Comparison of ENCODE assay signal across 19 cellular contexts in genomic region chr1:9397984-9398526, GRCh38.
DNase-seq lines count a peak whose midpoint lies in the region; ATAC-seq and TF ChIP-seq lines count a peak whose summit lies in the region.
"Had no signal": no experiment of that assay in that cellular context is flagged by ENCODE, and none has a peak within 500 bp of the region (broad histone marks: within the 10 kb centered on the region; RNA-seq: fewer than 3 reads in every experiment).

No MANE protein-coding gene starts in this region.

- no peak overlapping the region for H3K4me3 ChIP-seq in cardiac fibroblast (replicated peaks in 1 of 2; ENCODE audit: low read depth in 2 of 2, low read length in 2 of 2)
- H3K4me3 ChIP-seq: neural progenitor cell, right lobe of liver had no signal

- no peak for ATAC-seq in GM18873 (IDR thresholded peaks at IDR 0.05; ENCODE audit: low FRiP score, unreplicated experiment)
- ATAC-seq: T-cell, WTC11 had no signal

- H3K27ac ChIP-seq in temporal lobe (ENCODE audit: low read depth, low read length) = peak overlapping the region; percentile 5
- H3K27ac ChIP-seq: neural progenitor cell, right lobe of liver had no signal

- DNase-seq in HT1080 (ENCODE audit: low read depth) (peak; percentile 17), cardiac fibroblast (ENCODE audit: low read depth in 2 of 2) (peak; percentile 25 to 66), islet precursor cell (peak; percentile 94), GM19238 (ENCODE audit: insufficient read length, low spot score) (no peak), ureter (ENCODE audit: low spot score) (no peak), GM13976 (ENCODE audit: low spot score) (no peak)
- DNase-seq: AML-193; erythroblast; Karpas-422; mammary epithelial cell; NCI-H1694 treated with DMSO at 0.1 percent for 48 hours; NCI-H524; right lobe of liver; stimulated activated naive CD4-positive, alpha-beta T cell; T-cell had no signal

- in situ Hi-C loops in GM13976 (cut with MboI; ENCODE audit: low sequenced_read_pairs, unreplicated experiment) = no loop called here

- TF ChIP-seq CTCF in cardiac fibroblast (IDR thresholded peaks at IDR 0.05; ENCODE audit: low read depth, low read length) = no peak
- no peak for TF ChIP-seq CTCF in GM13976 (IDR thresholded peaks at IDR 0.05; ENCODE audit: borderline replicate concordance, control extremely low read depth, extremely low read depth, insufficient read depth, missing control alignments)

Comparison
In these comparisons a context has a peak if more than half of its experiments do, and no peak if none do; other contexts are left out.
1. DNase-seq: peak in HT1080 (single experiment), cardiac fibroblast (2 of 2) and islet precursor cell (single experiment); none in GM19238 (single experiment), ureter (single experiment) and GM13976 (single experiment).